ENCODE assay signal across 10 cellular contexts in genomic region chr2:195580156-195580555, GRCh38.
DNase-seq lines count a peak whose midpoint lies in the region; ATAC-seq lines count a peak whose summit lies in the region.
"Had no signal": no experiment of that assay in that cellular context is flagged by ENCODE, and none has a peak within 500 bp of the region (broad histone marks: within the 10 kb centered on the region; RNA-seq: fewer than 3 reads in every experiment).

No MANE protein-coding gene starts in this region.

- H3K4me1 Mint-ChIP-seq in activated naive CD8-positive, alpha-beta T cell treated with anti-CD3 and anti-CD28 coated beads for 36 hours = peaks cover 37% of the 10 kb centered on the region

- H3K9me3 Mint-ChIP-seq in activated naive CD8-positive, alpha-beta T cell treated with anti-CD3 and anti-CD28 coated beads for 36 hours = peaks cover 3% of the 10 kb centered on the region

- H3K4me3 Mint-ChIP-seq in activated naive CD8-positive, alpha-beta T cell treated with anti-CD3 and anti-CD28 coated beads for 36 hours = no peak overlapping the region

- peak overlapping the region; percentile 70 for H3K27ac Mint-ChIP-seq in activated naive CD8-positive, alpha-beta T cell treated with anti-CD3 and anti-CD28 coated beads for 36 hours

- H3K27me3 Mint-ChIP-seq in activated naive CD8-positive, alpha-beta T cell treated with anti-CD3 and anti-CD28 coated beads for 36 hours = no peaks in the 10 kb centered on the region

- peak; percentile 51 for ATAC-seq in GM19372 (IDR thresholded peaks at IDR 0.05; ENCODE audit: low read depth, unreplicated experiment)
- peak; percentile 73 for ATAC-seq in HG03469 (IDR thresholded peaks at IDR 0.05; ENCODE audit: unreplicated experiment)

- peaks cover 5% of the 10 kb centered on the region for H3K36me3 Mint-ChIP-seq in activated naive CD8-positive, alpha-beta T cell treated with anti-CD3 and anti-CD28 coated beads for 36 hours

- DNase-seq in AML-193 (lab: John Stamatoyannopoulos, UW) (peak; percentile 86 to 91), EL (no peak), NCI-H1092 (lab: John Stamatoyannopoulos, UW) (no peak), NCI-H2227 (lab: John Stamatoyannopoulos, UW; ENCODE audit: unreplicated experiment) (no peak)
- no peak for DNase-seq in activated naive CD8-positive, alpha-beta T cell treated with anti-CD3 and anti-CD28 coated beads for 36 hours
- no peak for DNase-seq in stimulated activated CD4-positive, alpha-beta T cell treated with anti-CD3 and anti-CD28 coated beads, Interleukin-4, amount 100 ng/mL, for 24 hours
- DNase-seq: activated CD8-positive, alpha-beta memory T cell treated with anti-CD3 and anti-CD28 coated beads, Interleukin-2, amount 50 U/mL, for 48 hours; NCI-H345 had no signal

Comparison
In these comparisons a context has a peak if more than half of its experiments do, and no peak if none do; other contexts are left out.
1. DNase-seq: peak in AML-193 (2 of 2); none in activated naive CD8-positive, alpha-beta T cell treated with anti-CD3 and anti-CD28 coated beads for 36 hours (single experiment), EL (single experiment), NCI-H1092 (single experiment), stimulated activated CD4-positive, alpha-beta T cell treated with anti-CD3 and anti-CD28 coated beads, Interleukin-4, amount 100 ng/mL, for 24 hours (single experiment) and NCI-H2227 (single experiment).